ENCODE assay signal across 3 cellular contexts in genomic region chr7:36039243-36039642, GRCh38.
TF ChIP-seq lines count a peak whose summit lies in the region.

No MANE protein-coding gene starts in this region.

TF ChIP-seq in SK-N-SH, 30 proteins besides CTCF, POLR2A, EP300 and RAD21 (continued from another document):
- TF ChIP-seq PBX3 (IDR thresholded peaks at IDR 0.05) (0 out of 2 replicates have a peak, but pooled peaks have one; percentile 8), TCF12 (IDR thresholded peaks at IDR 0.05) (peak; percentile 31; the same call in 1 of the 2 replicates), FOSL2 (IDR thresholded peaks at IDR 0.05; ENCODE audit: borderline replicate concordance, low read depth) (peak; percentile 13; the same call in 1 of the 2 replicates)

TF ChIP-seq in SK-N-SH treated with all-trans-retinoic acid at 6 μM for 48 hours, 23 proteins besides CTCF, POLR2A, EP300 and RAD21 (continued from another document):
- no peak for TF ChIP-seq CSRNP3 (CRISPR knock-in tag; IDR thresholded peaks at IDR 0.05)
- TF ChIP-seq ESRRG (CRISPR knock-in tag; IDR thresholded peaks at IDR 0.05), result no peak
- no peak for TF ChIP-seq ZNF70 (CRISPR knock-in tag; IDR thresholded peaks at IDR 0.05)
- TF ChIP-seq CREB5 (CRISPR knock-in tag; IDR thresholded peaks at IDR 0.05; ENCODE audit: low read depth), result no peak
- no peak for TF ChIP-seq ZC3H10 (CRISPR knock-in tag; IDR thresholded peaks at IDR 0.05)
- TF ChIP-seq TOX (CRISPR knock-in tag; IDR thresholded peaks at IDR 0.05; ENCODE audit: borderline replicate concordance), result no peak
- TF ChIP-seq ZFP30 (CRISPR knock-in tag; IDR thresholded peaks at IDR 0.05), result no peak

TF ChIP-seq in PFSK-1, 5 proteins besides CTCF, POLR2A, EP300 and RAD21 (continued from another document):
- 0 out of 4 replicates have a peak, but pooled peaks of 1 of the 2 experiments have one; percentile 47 for TF ChIP-seq REST (IDR thresholded peaks at IDR 0.05; ENCODE audit: insufficient read depth in 1 of 2, low read depth in 2 of 2, low read length in 2 of 2)
TF ChIP-seq in PFSK-1: peak in this region for 2.
